8 cellular contexts compared by ENCODE assay signal in the genomic region with DNA sequence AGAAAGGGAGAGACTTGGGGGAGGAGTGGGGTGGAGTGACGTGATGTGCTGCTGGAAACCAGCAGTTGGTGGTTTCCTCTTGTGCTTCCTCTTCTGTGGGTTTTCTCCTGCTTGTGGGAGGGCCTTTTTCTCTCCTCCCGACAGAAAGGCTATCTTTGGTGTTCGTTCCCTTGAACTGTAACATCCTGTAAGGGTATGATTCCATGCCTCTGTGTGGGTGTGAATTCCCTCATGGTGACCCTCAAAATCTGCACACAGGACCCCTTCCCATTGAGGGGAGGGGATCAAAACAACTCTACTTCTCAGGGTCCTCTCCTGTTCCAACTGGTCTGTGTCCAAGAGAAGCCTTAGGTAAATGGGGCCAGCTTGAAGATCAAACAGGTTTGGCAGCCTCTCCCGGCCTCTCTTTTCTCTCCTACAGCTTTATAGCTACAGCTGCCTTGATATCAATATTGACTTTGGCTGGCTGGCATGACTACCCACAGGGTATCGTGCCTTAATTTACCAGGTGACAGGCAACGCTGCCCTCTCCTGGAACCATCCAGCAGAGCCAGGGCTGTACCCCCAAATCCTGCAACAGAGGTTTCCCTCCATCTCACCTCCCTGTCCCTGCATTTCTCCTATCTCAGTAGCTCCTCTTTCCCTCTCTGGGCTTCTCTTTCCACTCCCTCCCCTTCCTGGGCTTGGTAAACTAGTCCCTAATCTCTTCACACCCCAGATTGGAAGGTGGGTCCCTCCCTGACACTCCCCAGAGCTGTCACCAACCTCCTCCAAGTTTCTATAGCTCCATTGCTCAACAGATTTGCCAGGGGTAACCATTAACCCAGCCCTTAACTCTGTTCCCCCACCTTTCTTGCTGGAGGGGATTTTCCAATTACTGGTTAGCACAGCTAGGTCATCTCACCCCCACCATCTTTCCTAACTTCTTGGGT. TPM values are rescaled to one million over a fixed set of nuclear protein-coding genes. Genes with fewer than 3 reads are reported as not detected.
DNase-seq lines count a peak whose midpoint lies in the region; ATAC-seq and TF ChIP-seq lines count a peak whose summit lies in the region.

No MANE protein-coding gene starts in this region.

- H3K4me1 ChIP-seq in right atrium auricular region (peaks cover 0 to 57% of the 10 kb centered on the region in 2 donors), skeletal muscle satellite cell (ENCODE audit: control insufficient read depth, insufficient read depth, low read length) (peaks cover 40% of the 10 kb centered on the region)

- peaks cover 11% of the 10 kb centered on the region for H3K36me3 ChIP-seq in right atrium auricular region
- H3K36me3 ChIP-seq in skeletal muscle satellite cell (ENCODE audit: insufficient read depth, low read length) = peaks cover 21% of the 10 kb centered on the region

- TF ChIP-seq CTCF in right atrium auricular region (IDR thresholded peaks at IDR 0.05) = peak in 1 of 2 donors; percentile 19

- ATAC-seq in GM18858 (IDR thresholded peaks at IDR 0.05; ENCODE audit: unreplicated experiment) = no peak

- H3K4me3 Mint-ChIP-seq in activated naive CD8-positive, alpha-beta T cell = peak overlapping the region; percentile 99

- peak overlapping the region; percentile 75 for H3K9ac ChIP-seq in skeletal muscle satellite cell (ENCODE audit: low read depth, low read length)

- peaks cover 5% of the 10 kb centered on the region for H3K36me3 Mint-ChIP-seq in activated naive CD8-positive, alpha-beta T cell

- H3K27me3 Mint-ChIP-seq in activated naive CD8-positive, alpha-beta T cell = no peaks in the 10 kb centered on the region

- H3K9me3 ChIP-seq in right atrium auricular region (no peaks in the 10 kb centered on the region), skeletal muscle satellite cell (replicated peaks; ENCODE audit: low read length) (no peaks in the 10 kb centered on the region)

- no peak overlapping the region for H3K4me3 ChIP-seq in right atrium auricular region
- peak overlapping the region; percentile 51 for H3K4me3 ChIP-seq in skeletal muscle satellite cell (ENCODE audit: low read length)

- H3K27me3 ChIP-seq in right atrium auricular region (no peaks in the 10 kb centered on the region), skeletal muscle satellite cell (ENCODE audit: control insufficient read depth, insufficient read depth, low read length) (no peaks in the 10 kb centered on the region)

- peak; percentile 56 for TF ChIP-seq POLR2A in Raji (IDR thresholded peaks at IDR 0.05; ENCODE audit: insufficient read depth, low read depth, low read length)

- peak; percentile 87 for DNase-seq in EH (ENCODE audit: low read depth)
- peak; percentile 68 for DNase-seq in HuH-7 (ENCODE audit: low spot score)
- peak; percentile 68 for DNase-seq in right atrium auricular region (ENCODE audit: low spot score)
- DNase-seq in putamen (ENCODE audit: low spot score) = no peak

- peak overlapping the region; percentile 93 to 96 for H3K27ac ChIP-seq in right atrium auricular region

- H3K4me1 Mint-ChIP-seq in activated naive CD8-positive, alpha-beta T cell (ENCODE audit: low read depth) = peaks cover 58% of the 10 kb centered on the region

- no peaks in the 10 kb centered on the region for H3K9me3 Mint-ChIP-seq in activated naive CD8-positive, alpha-beta T cell (ENCODE audit: low read depth)

- peak overlapping the region; percentile 78 for H3K4me2 ChIP-seq in skeletal muscle satellite cell (ENCODE audit: low read length)

- H3K27ac Mint-ChIP-seq in activated naive CD8-positive, alpha-beta T cell = peak overlapping the region; percentile 72

RNA-seq across cellular contexts. Expression of a gene that starts 1.5 kb away (rescaled TPM):
- total RNA-seq in right atrium auricular region = under 1 TPM; 0.37 to 0.98 TPM
- 13.8 and 19.3 TPM in 2 replicates for total RNA-seq in skeletal muscle satellite cell (2012; rRNA removed)

RNA-seq across cellular contexts. Expression of a gene that starts 2.0 kb away (rescaled TPM):
- 100 to 1,000 TPM in 1 of 2 donors, 10 to 100 TPM in 1; 90.9 to 194 TPM for total RNA-seq in right atrium auricular region
- 1,096 and 1,297 TPM in 2 replicates for total RNA-seq in skeletal muscle satellite cell (2012; rRNA removed)

RNA-seq across cellular contexts. Expression of a gene that starts 9.2 kb away (rescaled TPM):
- 10 to 100 TPM; 53.5 to 93.3 TPM for total RNA-seq in right atrium auricular region
- total RNA-seq in skeletal muscle satellite cell (2012; rRNA removed) = 24.0 and 28.4 TPM in 2 replicates

RNA-seq across cellular contexts. Expression of a gene that starts 15.1 kb away (rescaled TPM):
- total RNA-seq in right atrium auricular region = under 1 TPM in 1 of 2 donors, not detected in 1; 0.55 TPM
- total RNA-seq in skeletal muscle satellite cell (2012; rRNA removed) = not detected in 2 replicates

RNA-seq across cellular contexts. Expression of a gene that starts 16.8 kb away (rescaled TPM):
- 1 to 10 TPM in 1 of 2 donors, not detected in 1; 1.3 TPM for total RNA-seq in right atrium auricular region
- not detected in 2 replicates for total RNA-seq in skeletal muscle satellite cell (2012; rRNA removed)
